ENCODE assay signal across 27 cellular contexts in genomic region chr7:35286986-35287385, GRCh38. TPM values are rescaled to one million over a fixed set of nuclear protein-coding genes. Genes with fewer than 3 reads are reported as not detected.
"Had no signal": no experiment of that assay in that cellular context is flagged by ENCODE, and none has a peak within 500 bp of the region (broad histone marks: within the 10 kb centered on the region; RNA-seq: fewer than 3 reads in every experiment).

No MANE protein-coding gene starts in this region.

- H3K36me3 ChIP-seq: gastrocnemius medialis, heart right ventricle, left ventricle myocardium inferior, lower lobe of right lung, right lobe of liver, spleen, tibial nerve, upper lobe of right lung, vagina had no signal

- DNase-seq: cortex of kidney; dorsolateral prefrontal cortex; effector CD8-positive, alpha-beta T cell; gastrocnemius medialis; heart right ventricle; hypothalamus; islet precursor cell; left cardiac atrium; left ventricle myocardium inferior; lower lobe of right lung; naive B cell; psoas muscle; retina; right lobe of liver; spleen; stimulated activated CD4-positive, alpha-beta T cell treated with anti-CD3 and anti-CD28 coated beads, Interleukin-15, amount 100 ng/mL, for 24 hours; stimulated activated CD4-positive, alpha-beta T cell treated with anti-CD3 and anti-CD28 coated beads, Interleukin-1b, Interleukin-23, amount 100 ng/mL, for 48 hours; stimulated activated CD4-positive, alpha-beta T cell treated with anti-CD3 and anti-CD28 coated beads, Interleukin-4, amount 100 ng/mL, for 24 hours; testis; upper lobe of right lung had no signal

- H3K27me3 ChIP-seq: gastrocnemius medialis, heart right ventricle, right lobe of liver, testis, tibial nerve, upper lobe of right lung, vagina had no signal

- ATAC-seq: esophagus mucosa; gastrocnemius medialis; heart right ventricle; lower lobe of right lung; psoas muscle; right lobe of liver; stimulated activated memory B cell treated with anti-CD40 and anti-IgM and Interleukin-4, amounts not matched to agents 10 μg/mL and 1 μg/mL and 100 μg/mL, for 72 hours; upper lobe of right lung had no signal

- H3K4me1 ChIP-seq: gastrocnemius medialis, lower lobe of right lung, psoas muscle, right lobe of liver, spleen, testis, tibial nerve, upper lobe of right lung, vagina had no signal

- H3K9me3 ChIP-seq: gastrocnemius medialis, left ventricle myocardium inferior, psoas muscle, right lobe of liver, testis, upper lobe of right lung, vagina had no signal

- H3K4me3 ChIP-seq: dorsolateral prefrontal cortex, gastrocnemius medialis, heart right ventricle, left ventricle myocardium inferior, lower lobe of right lung, psoas muscle, right lobe of liver, spleen, testis, tibial nerve, upper lobe of right lung, vagina had no signal

- H3K27ac ChIP-seq: dorsolateral prefrontal cortex, gastrocnemius medialis, heart right ventricle, left ventricle myocardium inferior, lower lobe of right lung, psoas muscle, right lobe of liver, spleen, testis, tibial nerve, upper lobe of right lung, vagina had no signal

RNA-seq across cellular contexts. Expression of gene TBX20, which starts 33.1 kb away (rescaled TPM):
- total RNA-seq: dorsolateral prefrontal cortex, esophagus mucosa, fibroblast of lung, gastrocnemius medialis, osteoblast, psoas muscle, spleen, subcutaneous adipose tissue, upper lobe of right lung had no signal
- polyA plus RNA-seq: psoas muscle, spleen had no signal
